In genomic region chr13:27362064-27362751, GRCh38 we compare ENCODE assay signal across 8 cellular contexts.
A peak's percentile ranks its signal among the peaks of the same experiment; 100 is the strongest.
DNase-seq lines count a peak whose midpoint lies in the region; ATAC-seq and TF ChIP-seq lines count a peak whose summit lies in the region.

No MANE protein-coding gene starts in this region.

- H3K36me3 ChIP-seq in kidney epithelial cell (ENCODE audit: control insufficient read depth, insufficient read depth, low read length): no peaks in the 10 kb centered on the region

- peaks cover 10% of the 10 kb centered on the region for H3K27me3 ChIP-seq in kidney epithelial cell (ENCODE audit: control insufficient read depth, insufficient read depth, low read length)

- TF ChIP-seq CTCF in kidney epithelial cell (IDR thresholded peaks at IDR 0.05; ENCODE audit: insufficient read depth, low read length, poor library complexity, severe bottlenecking): peak; percentile 98

- ATAC-seq in HG02938 (IDR thresholded peaks at IDR 0.05; ENCODE audit: unreplicated experiment): peak; percentile 84
- ATAC-seq in activated CD4-positive, CD25-positive, alpha-beta regulatory T cell treated with anti-CD3 and anti-CD28 coated beads, Interleukin-2, amount 50 U/mL, for 24 hours: peak; percentile 88 to 96

- H3K4me3 ChIP-seq in kidney epithelial cell (ENCODE audit: low read depth, low read length): peak overlapping the region; percentile 35

- peak; percentile 64 to 81 for DNase-seq in NCI-H2081 (lab: John Stamatoyannopoulos, UW)
- no peak for DNase-seq in NCI-H2081 treated with DMSO at 0.1 percent for 48 hours (lab: John Stamatoyannopoulos, UW)
- peak; percentile 87 for DNase-seq in NCI-H2227 (lab: John Stamatoyannopoulos, UW; ENCODE audit: unreplicated experiment)
- DNase-seq in cerebellar cortex (ENCODE audit: low spot score): peak; percentile 86
- DNase-seq in kidney epithelial cell (ENCODE audit: low read depth): no peak
- DNase-seq in stimulated activated CD4-positive, alpha-beta T cell treated with anti-CD3 and anti-CD28 coated beads, Interleukin-15, amount 100 ng/mL, for 24 hours: peak; percentile 86

Comparison
In these comparisons a context has a peak if more than half of its experiments do, and no peak if none do; other contexts are left out.
1. DNase-seq: peak in NCI-H2081 (2 of 2), NCI-H2227 (single experiment), cerebellar cortex (single experiment) and stimulated activated CD4-positive, alpha-beta T cell treated with anti-CD3 and anti-CD28 coated beads, Interleukin-15, amount 100 ng/mL, for 24 hours (single experiment); none in NCI-H2081 treated with DMSO at 0.1 percent for 48 hours (single experiment) and kidney epithelial cell (single experiment).